ENCODE assay signal across 18 cellular contexts in the genomic region with DNA sequence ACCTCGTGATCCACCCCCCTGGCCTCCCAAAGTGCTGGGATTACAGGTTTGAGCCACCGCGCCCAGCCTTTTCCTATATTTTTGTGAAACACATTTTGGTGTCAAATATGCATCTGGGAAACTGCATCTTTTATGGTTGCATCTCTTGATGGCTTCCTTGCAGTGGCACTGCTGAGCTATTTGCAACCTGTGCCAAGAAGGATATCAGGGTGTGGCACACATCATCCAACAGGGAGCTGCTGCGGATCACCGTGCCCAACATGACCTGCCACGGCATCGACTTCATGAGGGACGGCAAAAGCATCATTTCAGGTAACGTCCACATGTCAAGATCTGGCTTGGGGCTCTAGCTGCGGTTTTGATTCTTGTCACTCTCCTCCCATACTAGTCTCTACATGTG. TPM values are rescaled to one million over a fixed set of nuclear protein-coding genes. Genes with fewer than 3 reads are reported as not detected.
DNase-seq lines count a peak whose midpoint lies in the region; ATAC-seq and TF ChIP-seq lines count a peak whose summit lies in the region.
"Had no signal": no experiment of that assay in that cellular context is flagged by ENCODE, and none has a peak within 500 bp of the region (broad histone marks: within the 10 kb centered on the region; RNA-seq: fewer than 3 reads in every experiment).

No MANE protein-coding gene starts in this region.

- intact Hi-C loops in colonic mucosa (cut with DNase I) (loop anchor here (5.0 kb wide), 1 partner anchor 49 kb away; no protein-coding TSS in a partner anchor), right cardiac atrium (cut with DNase I) (no loop called here)

- no peak overlapping the region for H3K9ac ChIP-seq in colonic mucosa (ENCODE audit: low read depth in 2 of 2, low read length in 2 of 2)
- H3K9ac ChIP-seq: BLaER1 treated with 17β-estradiol and CSF1 and Interleukin-3, amounts not matched to agents 10 nM and 100 nM had no signal

- 82% methylated on average over 10 of the region's 10 CpGs for WGBS in right cardiac atrium

- no peak overlapping the region for H3K27ac ChIP-seq in colonic mucosa
- H3K27ac ChIP-seq in right cardiac atrium (ENCODE audit: low read length), result no peak overlapping the region
- H3K27ac ChIP-seq: BLaER1 treated with 17β-estradiol and CSF1 and Interleukin-3, amounts not matched to agents 10 nM and 100 nM; SK-N-MC had no signal

- H3K27me3 ChIP-seq in colonic mucosa, result no peaks in the 10 kb centered on the region
- no peaks in the 10 kb centered on the region for H3K27me3 ChIP-seq in right cardiac atrium (ENCODE audit: control insufficient read depth, insufficient read depth)
- H3K27me3 ChIP-seq: BLaER1 treated with 17β-estradiol and CSF1 and Interleukin-3, amounts not matched to agents 10 nM and 100 nM had no signal

- H3K4me3 ChIP-seq in colonic mucosa (no peak overlapping the region), right cardiac atrium (ENCODE audit: low read length) (no peak overlapping the region)
- H3K4me3 ChIP-seq: BLaER1 treated with 17β-estradiol and CSF1 and Interleukin-3, amounts not matched to agents 10 nM and 100 nM; GM12878; SK-N-MC had no signal

- no peaks in the 10 kb centered on the region for H3K36me3 ChIP-seq in colonic mucosa
- H3K36me3 ChIP-seq: BLaER1 treated with 17β-estradiol and CSF1 and Interleukin-3, amounts not matched to agents 10 nM and 100 nM had no signal

- H3K4me1 ChIP-seq in colonic mucosa (no peaks in the 10 kb centered on the region), right cardiac atrium (ENCODE audit: control insufficient read depth, insufficient read depth, low read length) (no peaks in the 10 kb centered on the region)
- H3K4me1 ChIP-seq: BLaER1 treated with 17β-estradiol and CSF1 and Interleukin-3, amounts not matched to agents 10 nM and 100 nM had no signal

- in situ Hi-C loops in KBM-7 (cut with MboI; ENCODE audit: low pct_unique_long_range_greater_than_20kb, low sequenced_read_pairs), result no loop called here

- H3K9me3 ChIP-seq in colonic mucosa (no peaks in the 10 kb centered on the region), right cardiac atrium (ENCODE audit: control insufficient read depth, low read length) (no peaks in the 10 kb centered on the region)

- ATAC-seq in GM18907 (IDR thresholded peaks at IDR 0.05; ENCODE audit: unreplicated experiment) (no peak), right cardiac atrium (no peak)
- ATAC-seq: GM12878 had no signal

- TF ChIP-seq CTCF in colonic mucosa (IDR thresholded peaks at IDR 0.05), result peak; percentile 15

- DNase-seq in DMS53 (lab: John Stamatoyannopoulos, UW) (peak; percentile 20), DMS53 treated with DMSO at 0.1 percent for 48 hours (lab: John Stamatoyannopoulos, UW; ENCODE audit: unreplicated experiment) (no peak), NCI-H69 (lab: John Stamatoyannopoulos, UW) (peak; percentile 35), colonic mucosa (peak; percentile 24), mucosa of gallbladder (ENCODE audit: low spot score) (peak; percentile 20), right cardiac atrium (no peak), KBM-7 (no peak)
- DNase-seq: 8988T, H9, NCI-H1092, NCI-H1694 treated with DMSO at 0.1 percent for 48 hours, NCI-H774 had no signal

RNA-seq across cellular contexts. Expression of a gene that starts 16.8 kb away (rescaled TPM):
- total RNA-seq in colonic mucosa (10 to 100 TPM; 14.2 to 15.6 TPM), mucosa of gallbladder (8.2 TPM), right cardiac atrium (under 1 TPM in 3 of 4 donors, not detected in 1; 0.06 to 0.11 (median 0.06) TPM)
- 0.07 TPM for polyA plus RNA-seq in right cardiac atrium
- total RNA-seq: GM12878 had no signal
- polyA plus RNA-seq: IgD-negative memory B cell had no signal

RNA-seq across cellular contexts. Expression of a gene that starts 52.1 kb away (rescaled TPM):
- total RNA-seq in colonic mucosa (not detected), mucosa of gallbladder (not detected), right cardiac atrium (under 1 TPM in 1 of 4 donors, not detected in 3; 0.49 TPM)
- not detected for polyA plus RNA-seq in right cardiac atrium
- total RNA-seq: G401, GM12878, H9 had no signal
- polyA plus RNA-seq: IgD-negative memory B cell had no signal

RNA-seq across cellular contexts. Expression of a gene that starts 52.9 kb away (rescaled TPM):
- 10 to 100 TPM; 41.6 to 57.2 TPM for total RNA-seq in colonic mucosa
- total RNA-seq in mucosa of gallbladder, result 63.2 TPM
- 10 to 100 TPM; 54.4 to 68.3 (median 63.1) TPM for total RNA-seq in right cardiac atrium
- polyA plus RNA-seq in right cardiac atrium, result 61.9 TPM

Comparison
In these comparisons a context has a peak if more than half of its experiments do, and no peak if none do; other contexts are left out.
1. DNase-seq: peak in DMS53 (single experiment), NCI-H69 (single experiment), colonic mucosa (single experiment) and mucosa of gallbladder (single experiment); none in DMS53 treated with DMSO at 0.1 percent for 48 hours (single experiment), right cardiac atrium (0 of 3) and KBM-7 (single experiment).